8 cellular contexts compared by ENCODE assay signal in the genomic region with DNA sequence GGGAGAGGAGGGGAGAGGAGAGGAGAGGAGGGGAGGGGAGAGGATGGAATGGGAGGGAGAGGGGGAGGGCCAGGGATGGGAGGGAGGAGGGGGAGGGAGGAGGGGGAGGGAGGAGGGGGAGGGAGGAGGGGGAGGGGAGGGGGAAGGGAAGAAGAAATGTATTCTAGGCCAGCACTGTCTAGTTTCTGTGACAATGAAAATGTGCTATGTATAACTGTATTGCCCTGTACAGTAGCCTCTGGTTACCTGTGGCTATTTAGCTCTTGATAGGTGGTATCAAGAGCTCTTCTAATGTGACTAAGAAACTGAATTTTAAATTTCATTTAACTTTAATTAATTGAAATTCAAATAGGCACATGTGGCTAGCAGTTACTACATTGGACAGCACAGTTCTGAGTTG.
"Had no signal": no experiment of that assay in that cellular context is flagged by ENCODE, and none has a peak within 500 bp of the region (broad histone marks: within the 10 kb centered on the region; RNA-seq: fewer than 3 reads in every experiment).

No MANE protein-coding gene starts in this region.

- H3K36me3 Mint-ChIP-seq: IgD-negative memory B cell had no signal

- H3K9me3 Mint-ChIP-seq: GM23338, H9, IgD-negative memory B cell had no signal

- H3K4me3 ChIP-seq: GM23338 had no signal

- FAIRE-seq: H1, H54, HTR-8/SVneo had no signal

- DNase-seq: H9, HCEC 1CT, KG1 had no signal

- H3K27ac Mint-ChIP-seq: GM23338, IgD-negative memory B cell had no signal

- ATAC-seq: GM23338 had no signal

- H3K4me3 Mint-ChIP-seq: GM23338, H9, IgD-negative memory B cell had no signal

- H3K4me2 ChIP-seq: GM23338 had no signal
